Comparison of ENCODE assay signal across 11 cellular contexts in the genomic region with DNA sequence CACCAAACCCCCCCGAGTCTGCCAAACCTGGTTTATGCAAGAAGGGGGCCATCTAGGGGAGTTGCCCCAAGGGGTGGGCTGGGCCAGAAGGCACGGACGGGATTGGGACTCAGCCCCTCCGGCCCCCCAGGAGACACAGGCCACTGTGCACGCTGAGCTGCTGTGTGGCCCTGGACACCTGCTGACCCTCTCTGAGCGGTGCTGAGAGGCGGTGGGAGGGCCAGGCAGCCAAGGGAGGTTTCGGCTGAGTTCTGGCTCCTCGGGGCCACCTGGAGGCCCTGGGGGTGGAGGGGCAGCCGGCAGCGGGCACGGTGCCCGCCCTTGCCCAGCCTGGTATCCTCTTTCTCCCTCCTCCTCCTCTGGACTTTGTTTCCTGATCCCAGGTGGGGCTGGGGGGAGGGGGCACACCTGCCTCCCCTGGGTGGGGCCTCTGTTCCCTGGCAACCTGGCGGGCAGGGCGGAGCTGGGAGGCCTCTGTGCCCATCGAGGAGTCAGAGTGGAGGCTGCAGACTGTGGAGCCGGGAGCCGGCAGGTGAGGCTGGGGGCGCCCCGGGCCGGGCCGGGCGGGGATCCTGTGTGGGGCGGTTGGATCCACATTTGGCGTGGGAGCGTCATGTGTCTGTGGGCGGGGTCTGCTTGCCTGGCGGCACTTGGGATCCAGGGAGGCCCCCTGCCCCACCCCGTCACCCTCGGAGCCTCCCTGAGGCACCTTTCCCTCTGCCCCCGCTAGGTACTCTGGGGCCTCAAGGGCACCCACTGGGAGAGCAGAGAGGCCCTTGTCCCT. TPM values are rescaled to one million over a fixed set of nuclear protein-coding genes. Genes with fewer than 3 reads are reported as not detected.
A peak's percentile ranks its signal among the peaks of the same experiment; 100 is the strongest.
DNase-seq lines count a peak whose midpoint lies in the region; ATAC-seq and TF ChIP-seq lines count a peak whose summit lies in the region.
"Had no signal": no experiment of that assay in that cellular context is flagged by ENCODE, and none has a peak within 500 bp of the region (broad histone marks: within the 10 kb centered on the region; RNA-seq: fewer than 3 reads in every experiment).

A gene with protein sequence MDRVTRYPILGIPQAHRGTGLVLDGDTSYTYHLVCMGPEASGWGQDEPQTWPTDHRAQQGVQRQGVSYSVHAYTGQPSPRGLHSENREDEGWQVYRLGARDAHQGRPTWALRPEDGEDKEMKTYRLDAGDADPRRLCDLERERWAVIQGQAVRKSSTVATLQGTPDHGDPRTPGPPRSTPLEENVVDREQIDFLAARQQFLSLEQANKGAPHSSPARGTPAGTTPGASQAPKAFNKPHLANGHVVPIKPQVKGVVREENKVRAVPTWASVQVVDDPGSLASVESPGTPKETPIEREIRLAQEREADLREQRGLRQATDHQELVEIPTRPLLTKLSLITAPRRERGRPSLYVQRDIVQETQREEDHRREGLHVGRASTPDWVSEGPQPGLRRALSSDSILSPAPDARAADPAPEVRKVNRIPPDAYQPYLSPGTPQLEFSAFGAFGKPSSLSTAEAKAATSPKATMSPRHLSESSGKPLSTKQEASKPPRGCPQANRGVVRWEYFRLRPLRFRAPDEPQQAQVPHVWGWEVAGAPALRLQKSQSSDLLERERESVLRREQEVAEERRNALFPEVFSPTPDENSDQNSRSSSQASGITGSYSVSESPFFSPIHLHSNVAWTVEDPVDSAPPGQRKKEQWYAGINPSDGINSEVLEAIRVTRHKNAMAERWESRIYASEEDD (plus strand): TSS at position 473 of the 784 bp plus-strand sequence. CDS start 5,835 bp downstream, outside the sequence.

- H3K36me3 ChIP-seq in Peyer's patch (peaks cover 0 to under 1% (median 0%) of the 10 kb centered on the region in 3 donors), upper lobe of right lung (no peaks in the 10 kb centered on the region)

- peak; percentile 52 to 62 for DNase-seq in SHP77 (lab: John Stamatoyannopoulos, UW)
- DNase-seq in SHP77 treated with DMSO at 0.1 percent for 48 hours (lab: John Stamatoyannopoulos, UW), result no peak
- peak in 2 of 3 donors; percentile 91 to 98 for DNase-seq in Peyer's patch
- DNase-seq in left colon, result peak; percentile 93 to 95
- DNase-seq in upper lobe of right lung, result peak; percentile 85
- no peak for DNase-seq in SK-N-DZ (ENCODE audit: low spot score)
- DNase-seq in sciatic nerve (ENCODE audit: low spot score), result no peak
- DNase-seq: activated CD4-positive, alpha-beta T cell treated with anti-CD3 and anti-CD28 coated beads for 1 hour; activated naive CD8-positive, alpha-beta T cell treated with anti-CD3 and anti-CD28 coated beads, Interleukin-2, amount 10 ng/mL, durations not matched to agents 7 days and 5 days; NCI-H1930 had no signal

- peaks cover 0 to 26% (median 0%) of the 10 kb centered on the region in 4 donors for H3K4me1 ChIP-seq in Peyer's patch
- H3K4me1 ChIP-seq in upper lobe of right lung, result peaks cover 4% of the 10 kb centered on the region

- H3K27me3 ChIP-seq in Peyer's patch (no peaks in the 10 kb centered on the region), upper lobe of right lung (no peaks in the 10 kb centered on the region)

- TF ChIP-seq POLR2A in Peyer's patch (IDR thresholded peaks at IDR 0.05), result peak; percentile 84 to 89

- H3K9me3 ChIP-seq in Peyer's patch, result peaks cover 0 to 11% (median 0%) of the 10 kb centered on the region in 4 donors
- peaks cover 6% of the 10 kb centered on the region for H3K9me3 ChIP-seq in upper lobe of right lung

- H3K27ac ChIP-seq in Peyer's patch (peak within 1 kb of the TSS in 3 of 4 donors; percentile 98 to 99 (median 98)), upper lobe of right lung (peak within 1 kb of the TSS; percentile 68)

- H3K4me3 ChIP-seq in Peyer's patch, result peak within 1 kb of the TSS in 3 of 4 donors; percentile 41 to 63 (median 58)
- H3K4me3 ChIP-seq in upper lobe of right lung, result peak within 1 kb of the TSS; percentile 31

- intact Hi-C loops in left colon (cut with DNase I, micrococcal nuclease) (no loop called here), upper lobe of right lung (cut with DNase I) (no loop called here), sciatic nerve (cut with DNase I) (no loop called here)

- TF ChIP-seq CTCF in Peyer's patch (IDR thresholded peaks at IDR 0.05) (no peak), upper lobe of right lung (IDR thresholded peaks at IDR 0.05) (no peak)

- peak; percentile 62 for ATAC-seq in left colon
- ATAC-seq in upper lobe of right lung, result peak; percentile 68
- ATAC-seq in GM19467 (IDR thresholded peaks at IDR 0.05; ENCODE audit: unreplicated experiment), result no peak
- ATAC-seq in sciatic nerve, result no peak

RNA-seq across cellular contexts. Expression of the gene that starts here (rescaled TPM):
- 100 to 1,000 TPM; 116 to 828 (median 637) TPM for total RNA-seq in Peyer's patch
- total RNA-seq in left colon, result 100 to 1,000 TPM; 414 to 461 TPM
- total RNA-seq in upper lobe of right lung, result 15.9 TPM
- 0.59 and 1.8 TPM in 2 replicates for polyA plus RNA-seq in SK-N-DZ (2014; cell fraction: cytosol; rRNA removed)
- polyA plus RNA-seq in SK-N-DZ (2014; cell fraction: nucleus; rRNA removed), result 0.09 TPM in 1 of 2 replicates, not detected in the other
- 0.45 TPM for total RNA-seq in sciatic nerve
- total RNA-seq: activated naive CD8-positive, alpha-beta T cell treated with anti-CD3 and anti-CD28 coated beads, Interleukin-2, amount 10 ng/mL, durations not matched to agents 7 days and 5 days had no signal

Comparison
In these comparisons a context has a peak if more than half of its experiments do, and no peak if none do; other contexts are left out.
1. RNA of the gene that starts here (total RNA-seq): 116 to 828 TPM in Peyer's patch, 414 to 461 TPM in left colon and 15.9 TPM in upper lobe of right lung (single experiment); 0.45 TPM in sciatic nerve (single experiment); every median in the first group is over 10 times any median in the second.
2. DNase-seq: peak in SHP77 (2 of 2), Peyer's patch (2 of 3), left colon (2 of 2) and upper lobe of right lung (single experiment); none in SHP77 treated with DMSO at 0.1 percent for 48 hours (single experiment), SK-N-DZ (single experiment) and sciatic nerve (single experiment).
3. ATAC-seq: peak in left colon (single experiment) and upper lobe of right lung (single experiment); none in GM19467 (single experiment) and sciatic nerve (single experiment).